ENCODE assay signal across 12 cellular contexts in the genomic region with DNA sequence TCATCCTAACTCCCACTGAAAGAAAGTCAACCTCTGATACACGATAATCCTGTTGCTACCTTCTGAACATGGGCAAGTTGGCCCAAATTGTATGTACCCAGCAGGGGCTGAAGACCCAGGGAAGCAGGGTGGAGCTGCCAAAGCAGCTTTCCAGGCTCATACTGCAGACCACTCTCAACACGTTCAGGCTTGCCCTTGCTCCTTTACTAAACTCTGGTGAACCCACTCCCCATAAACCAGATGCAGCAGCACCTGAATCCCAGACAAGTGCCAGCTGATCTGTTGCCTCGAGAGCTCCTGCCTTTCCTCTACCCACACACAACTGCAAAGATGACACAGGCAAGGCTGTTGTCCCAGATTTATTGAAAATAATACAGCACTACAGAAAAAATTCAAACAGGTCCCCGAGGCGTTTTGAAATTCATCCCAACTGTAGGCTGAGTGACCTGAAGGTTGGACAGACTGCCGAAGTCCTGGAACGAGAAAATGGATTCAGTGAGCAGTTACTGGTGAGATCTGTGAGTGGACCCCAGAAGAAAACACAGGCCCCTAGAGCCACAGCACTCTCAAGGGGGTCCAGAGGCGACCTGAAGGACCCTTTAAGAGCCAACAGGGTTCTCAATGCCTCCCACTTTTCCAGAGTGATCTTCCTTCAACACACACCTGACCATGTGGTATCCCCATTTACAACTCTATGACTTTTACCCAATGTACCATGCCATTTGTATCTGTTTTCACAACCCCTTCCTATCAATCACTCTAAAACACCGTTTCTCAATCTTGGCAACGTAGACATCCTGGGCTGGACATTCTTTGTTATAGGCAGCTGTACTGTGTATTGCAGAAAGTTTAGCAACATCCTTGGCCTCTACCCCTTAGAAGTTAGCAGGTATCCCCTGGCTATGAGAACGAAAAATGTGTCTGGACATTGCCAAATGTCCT. TPM values are rescaled to one million over a fixed set of nuclear protein-coding genes. Genes with fewer than 3 reads are reported as not detected.
DNase-seq lines count a peak whose midpoint lies in the region; ATAC-seq and TF ChIP-seq lines count a peak whose summit lies in the region.
"Had no signal": no experiment of that assay in that cellular context is flagged by ENCODE, and none has a peak within 500 bp of the region (broad histone marks: within the 10 kb centered on the region; RNA-seq: fewer than 3 reads in every experiment).

No MANE protein-coding gene starts in this region.

- peak overlapping the region; percentile 29; the same call in 1 of the 2 replicates for H3K4me3 ChIP-seq in GM06990 (replicated peaks; ENCODE audit: low read depth, low read length)
- H3K4me3 ChIP-seq in iPS-20b (ENCODE audit: low read length) = peak overlapping the region; percentile 96; the same call in 1 of the 2 replicates
- H3K4me3 ChIP-seq: ascending aorta had no signal

- H3K36me3 Mint-ChIP-seq in activated CD4-positive, alpha-beta memory T cell treated with anti-CD3 and anti-CD28 coated beads for 36 hours = peaks cover 60% of the 10 kb centered on the region

- no peaks in the 10 kb centered on the region for H3K9me3 Mint-ChIP-seq in activated CD4-positive, alpha-beta memory T cell treated with anti-CD3 and anti-CD28 coated beads for 36 hours

- no peaks in the 10 kb centered on the region for H3K27me3 Mint-ChIP-seq in activated CD4-positive, alpha-beta memory T cell treated with anti-CD3 and anti-CD28 coated beads for 36 hours

- peak overlapping the region; percentile 43 for H3K27ac ChIP-seq in 22Rv1
- H3K27ac ChIP-seq in iPS-20b (ENCODE audit: low read length) = peak overlapping the region; percentile 39
- H3K27ac ChIP-seq: ascending aorta, HL-60 had no signal

- H3K27me3 ChIP-seq in GM06990 (replicated peaks; ENCODE audit: control insufficient read depth, insufficient read depth, low read length) = no peaks in the 10 kb centered on the region
- H3K27me3 ChIP-seq in iPS-20b (ENCODE audit: insufficient read depth, low read length) = no peaks in the 10 kb centered on the region
- H3K27me3 ChIP-seq: ascending aorta had no signal

- no peaks in the 10 kb centered on the region for H3K9me3 ChIP-seq in iPS-20b (ENCODE audit: insufficient read depth, low read depth, low read length)
- H3K9me3 ChIP-seq: ascending aorta had no signal

- DNase-seq in GM06990 (ENCODE audit: extremely low read depth, insufficient read length) (no peak), cortex of kidney (lab: John Stamatoyannopoulos, UW) (no peak)
- DNase-seq in activated CD4-positive, alpha-beta memory T cell treated with anti-CD3 and anti-CD28 coated beads for 36 hours = no peak
- DNase-seq: NCI-H1436 treated with DMSO at 0.1 percent for 48 hours; stimulated activated naive CD4-positive, alpha-beta T cell had no signal

- H3K36me3 ChIP-seq in GM06990 (ENCODE audit: control insufficient read depth, insufficient read depth, low read length) (peaks cover 31% of the 10 kb centered on the region), iPS-20b (ENCODE audit: insufficient read depth, low read depth, low read length) (peaks cover 74% of the 10 kb centered on the region)

- intact Hi-C loops in activated CD4-positive, alpha-beta memory T cell treated with anti-CD3 and anti-CD28 coated beads for 36 hours (cut with micrococcal nuclease) = no loop called here

- peaks cover 8% of the 10 kb centered on the region for H3K4me1 ChIP-seq in iPS-20b (ENCODE audit: insufficient read depth, low read length)

- peak overlapping the region; percentile 88 for H3K27ac Mint-ChIP-seq in activated CD4-positive, alpha-beta memory T cell treated with anti-CD3 and anti-CD28 coated beads for 36 hours

- POLR2A ChIA-PET in activated CD4-positive, alpha-beta memory T cell treated with anti-CD3 and anti-CD28 coated beads for 36 hours (lab: Charles Lee) = interaction anchor here (0.9 to 1.7 kb wide), 3 partner anchors 213 to 450 kb away, joined by 3 to 5 read pairs (median 4); a partner anchor contains a TSS

- TF ChIP-seq CTCF in 22Rv1 (IDR thresholded peaks at IDR 0.05) (no peak), GM06990 (IDR thresholded peaks at IDR 0.05; ENCODE audit: insufficient read depth, low read length, poor library complexity, severe bottlenecking) (no peak)

- H3K4me3 Mint-ChIP-seq in activated CD4-positive, alpha-beta memory T cell treated with anti-CD3 and anti-CD28 coated beads for 36 hours = peak overlapping the region; percentile 98

- ATAC-seq in HG03108 (IDR thresholded peaks at IDR 0.05; ENCODE audit: unreplicated experiment) = no peak
- no peak for ATAC-seq in GM19328 (IDR thresholded peaks at IDR 0.05; ENCODE audit: unreplicated experiment)
- ATAC-seq in GM21423 (IDR thresholded peaks at IDR 0.05; ENCODE audit: unreplicated experiment) = no peak

- CTCF ChIA-PET in activated CD4-positive, alpha-beta memory T cell treated with anti-CD3 and anti-CD28 coated beads for 36 hours (lab: Charles Lee) = interaction anchor here (0.7 to 1.0 kb wide), 2 partner anchors 103 to 275 kb away, joined by 3 read pairs; no protein-coding TSS in a partner anchor

- H3K9ac ChIP-seq in iPS-20b (ENCODE audit: low read depth, low read length) = peak overlapping the region; percentile 100; the same call in 1 of the 2 replicates

- peaks cover 35% of the 10 kb centered on the region for H3K4me1 Mint-ChIP-seq in activated CD4-positive, alpha-beta memory T cell treated with anti-CD3 and anti-CD28 coated beads for 36 hours (ENCODE audit: low read depth)

RNA-seq across cellular contexts. Expression of a gene that starts 3.6 kb away (rescaled TPM):
- total RNA-seq in activated CD4-positive, alpha-beta memory T cell treated with anti-CD3 and anti-CD28 coated beads for 36 hours = 1,000 to 10,000 TPM; 2,581 to 2,594 TPM
